In genomic region chr10:34526758-34527730, GRCh38 we compare ENCODE assay signal across 11 cellular contexts.
A peak's percentile ranks its signal among the peaks of the same experiment; 100 is the strongest.
DNase-seq lines count a peak whose midpoint lies in the region; FAIRE-seq and TF ChIP-seq lines count a peak whose summit lies in the region.
"Had no signal": no experiment of that assay in that cellular context is flagged by ENCODE, and none has a peak within 500 bp of the region (broad histone marks: within the 10 kb centered on the region; RNA-seq: fewer than 3 reads in every experiment).

No MANE protein-coding gene starts in this region.

- peak overlapping the region in 1 of 4 experiments; percentile 31; a peak in 1 of 8 replicates for H3K4me3 ChIP-seq in H1 (ENCODE audit: extremely low read depth in 1 of 4, insufficient read depth in 2 of 4, low read depth in 3 of 4, low read length in 4 of 4)
- no peak overlapping the region for H3K4me3 ChIP-seq in mesendoderm (ENCODE audit: low read length)

- H2BK5ac ChIP-seq in H1 (ENCODE audit: low read depth, low read length) = peak overlapping the region; percentile 71; the same call in 1 of the 2 replicates
- peak overlapping the region; percentile 24 for H2BK5ac ChIP-seq in mesendoderm (ENCODE audit: low read length)

- no peak overlapping the region for H2AFZ ChIP-seq in H1 (ENCODE audit: low read length)

- H4K8ac ChIP-seq in H1 (ENCODE audit: extremely low read depth, insufficient read depth, low read length) (no peak overlapping the region), mesendoderm (ENCODE audit: low read depth, low read length) (no peak overlapping the region)

- H2BK12ac ChIP-seq in H1 (ENCODE audit: low read depth, low read length) = peak overlapping the region; percentile 94

- WGBS in H1 (ENCODE audit: extremely low coverage in 1 of 2, insufficient coverage in 1 of 2, insufficient read length in 1 of 2, insufficient replicate concordance in 2 of 2, low coverage in 1 of 2, low lambda C conversion rate in 2 of 2, missing lambda C conversion rate in 1 of 2), 2 experiments = 79% methylated on average over 7 of the region's 7 CpGs; no CpG with 5 or more reads in 1 of the 2 experiments
- WGBS in mesendoderm (ENCODE audit: extremely low coverage, insufficient coverage, low lambda C conversion rate) = no CpG with 5 or more reads among the region's 7 CpGs

- H2BK20ac ChIP-seq in H1 (ENCODE audit: low read length) = peak overlapping the region; percentile 68

- no peak overlapping the region for H3K23ac ChIP-seq in H1 (ENCODE audit: insufficient read length)
- H3K23ac ChIP-seq in mesendoderm (ENCODE audit: low read length) = peak overlapping the region; percentile 48

- DNase-seq in COLO829 (ENCODE audit: low spot score) (peak; percentile 19), LoVo (ENCODE audit: low spot score) (peak; percentile 29), H1 (ENCODE audit: low read depth in 1 of 2, low spot score in 2 of 2) (peak in 1 of 2 experiments; percentile 59), mesendoderm (peak; percentile 99), NCI-H774 (lab: John Stamatoyannopoulos, UW) (no peak), SKM-1 treated with dmso at 0.1 percent for 144 hours (lab: John Stamatoyannopoulos, UW; ENCODE audit: unreplicated experiment) (no peak), NCI-H2107 (lab: John Stamatoyannopoulos, UW) (no peak)
- DNase-seq in activated T-cell treated with anti-CD3 and anti-CD28 coated beads, Interleukin-2, amount 50 U/mL, for 48 hours = no peak
- DNase-seq: cerebellar nuclear complex, NCI-H1694 treated with DMSO at 0.1 percent for 48 hours had no signal

- peaks cover 0 to 45% of the 10 kb centered on the region in 2 experiments; a peak in 3 of 4 replicates for H3K79me2 ChIP-seq in H1 (ENCODE audit: control insufficient read depth in 1 of 2, insufficient read depth in 2 of 2, low read length in 2 of 2)
- H3K79me2 ChIP-seq in mesendoderm (ENCODE audit: control insufficient read depth, insufficient read depth, low read length) = peaks cover 12% of the 10 kb centered on the region

- H3K56ac ChIP-seq in H1 (replicated peaks; ENCODE audit: insufficient read length, low read depth, low read length) (no peak overlapping the region), mesendoderm (ENCODE audit: low read length) (peak overlapping the region; percentile 83)

- no peak overlapping the region for H2BK120ac ChIP-seq in H1 (replicated peaks; ENCODE audit: low read depth, low read length)
- H2BK120ac ChIP-seq in mesendoderm (ENCODE audit: low read depth, low read length) = no peak overlapping the region

- H3K27me3 ChIP-seq in H1 (replicated peaks in 1 of 4; ENCODE audit: control insufficient read depth in 3 of 4, extremely low read depth in 1 of 4, insufficient read depth in 3 of 4, low read length in 3 of 4) = no peaks in the 10 kb centered on the region
- H3K27me3 ChIP-seq in mesendoderm (ENCODE audit: insufficient read depth, low read length, poor library complexity) = no peaks in the 10 kb centered on the region

- no peak for TF ChIP-seq POLR2A in H1 (IDR thresholded peaks at IDR 0.05; ENCODE audit: control extremely low read depth in 1 of 2, low read depth in 2 of 2, low read length in 2 of 2)

- CTCF ChIA-PET in H1 (lab: Charles Lee; ENCODE audit: partially characterized antibody) = interaction anchor here (0.6 to 5.4 kb wide), 6 partner anchors 51 to 384 kb away, joined by 3 to 57 read pairs (median 5); no protein-coding TSS in a partner anchor

- H3K79me1 ChIP-seq in H1 (ENCODE audit: low read depth, low read length) = no peaks in the 10 kb centered on the region
- peaks cover 8% of the 10 kb centered on the region for H3K79me1 ChIP-seq in mesendoderm (ENCODE audit: low read length)

- no peak overlapping the region for H3K9ac ChIP-seq in H1 (replicated peaks in 1 of 4; ENCODE audit: extremely low read depth in 1 of 4, low read depth in 3 of 4, low read length in 3 of 4)
- H3K9ac ChIP-seq in mesendoderm (ENCODE audit: low read length) = peak overlapping the region; percentile 11

- H3K9me3 ChIP-seq in H1 (ENCODE audit: insufficient read depth in 2 of 2, low read depth in 1 of 2, low read length in 1 of 2) = no peaks in the 10 kb centered on the region

- TF ChIP-seq CTCF in H1 (IDR thresholded peaks at IDR 0.05; ENCODE audit: control extremely low read depth in 1 of 3, insufficient read depth in 1 of 3, low read depth in 1 of 3, low read length in 3 of 3) = peak in 2 of 3 experiments; percentile 51 to 56; a peak in 3 of 4 replicates

- H4K5ac ChIP-seq in H1 (ENCODE audit: insufficient read length, low read depth, low read length) (peak overlapping the region; percentile 55), mesendoderm (ENCODE audit: low read length) (no peak overlapping the region)

- H3K4me1 ChIP-seq in H1 (replicated peaks in 1 of 4; ENCODE audit: control insufficient read depth in 3 of 4, insufficient read depth in 4 of 4, low read length in 3 of 4) = peaks cover 3 to 25% (median 18%) of the 10 kb centered on the region in 4 experiments; a peak in 6 of 7 replicates
- H3K4me1 ChIP-seq in mesendoderm (ENCODE audit: control insufficient read depth, low read depth, low read length) = peaks cover 15% of the 10 kb centered on the region

- H3K4ac ChIP-seq in H1 (replicated peaks; ENCODE audit: insufficient read length, low read depth, low read length) (no peak overlapping the region), mesendoderm (ENCODE audit: low read depth, low read length) (no peak overlapping the region)

- H3K36me3 ChIP-seq in H1 (ENCODE audit: control insufficient read depth in 2 of 4, insufficient read depth in 4 of 4, low read length in 3 of 4) (no peaks in the 10 kb centered on the region), mesendoderm (ENCODE audit: control insufficient read depth, insufficient read depth, low read length) (no peaks in the 10 kb centered on the region)

- POLR2A ChIA-PET in H1 (lab: Charles Lee; ENCODE audit: partially characterized antibody) = interaction anchor here (0.6 kb wide), 2 partner anchors 13 to 47 kb away, joined by 3 read pairs; no protein-coding TSS in a partner anchor

- H3K18ac ChIP-seq in H1 (ENCODE audit: extremely low read depth, low read length) = peak overlapping the region; percentile 53
- peak overlapping the region; percentile 46 for H3K18ac ChIP-seq in mesendoderm (ENCODE audit: low read length)

- H4K91ac ChIP-seq in H1 (replicated peaks; ENCODE audit: insufficient read length, low read length) = peak overlapping the region; percentile 22

- FAIRE-seq in H1 (lab: Jason Lieb, UNC) = peak; percentile 94
- FAIRE-seq: GM12891 had no signal

- H3K4me2 ChIP-seq in H1 (ENCODE audit: insufficient read depth in 1 of 2, low read depth in 2 of 2, low read length in 2 of 2) (peak overlapping the region; percentile 28 to 48; a peak in 3 of 4 replicates), mesendoderm (ENCODE audit: low read length) (no peak overlapping the region)

- no peaks in the 10 kb centered on the region for H4K20me1 ChIP-seq in H1 (replicated peaks in 1 of 2; ENCODE audit: control insufficient read depth in 1 of 2, insufficient read depth in 2 of 2, low read length in 2 of 2)

- no peaks in the 10 kb centered on the region for H3K23me2 ChIP-seq in H1 (ENCODE audit: low read depth, low read length)

- H3K27ac ChIP-seq in H1 (ENCODE audit: low read depth, low read length) (peak overlapping the region; percentile 66; the same call in 1 of the 2 replicates), mesendoderm (ENCODE audit: low read depth, low read length) (peak overlapping the region; percentile 41)

- TF ChIP-seq RAD21 in H1 (IDR thresholded peaks at IDR 0.05 in 1 of 2, conservative IDR thresholded peaks at IDR 0.05 in 1 of 2; ENCODE audit: low read depth in 2 of 2, low read length in 2 of 2) = peak; percentile 82 to 86

- peak in 1 of 2 experiments; percentile 70; a peak in 1 of 3 replicates for TF ChIP-seq EP300 in H1 (IDR thresholded peaks at IDR 0.05; ENCODE audit: borderline replicate concordance in 1 of 2, low read depth in 2 of 2, low read length in 2 of 2)

- H2AK5ac ChIP-seq in H1 (ENCODE audit: low read depth, low read length) = peak overlapping the region; percentile 70
- peak overlapping the region; percentile 50 for H2AK5ac ChIP-seq in mesendoderm (ENCODE audit: low read length)

- peak overlapping the region; percentile 61; the same call in 1 of the 2 replicates for H2BK15ac ChIP-seq in H1 (ENCODE audit: low read length)
- H2BK15ac ChIP-seq in mesendoderm (replicated peaks; ENCODE audit: low read depth) = no peak overlapping the region

- no peak overlapping the region for H3K14ac ChIP-seq in H1 (ENCODE audit: insufficient read length)

TF ChIP-seq in H1, 55 proteins besides CTCF, POLR2A, EP300 and RAD21 (continues in another document):
- peak; percentile 34; the same call in 1 of the 2 replicates for TF ChIP-seq CREB1 (IDR thresholded peaks at IDR 0.05)
- no peak for TF ChIP-seq E2F6 (IDR thresholded peaks at IDR 0.05)
- TF ChIP-seq RFX5 (IDR thresholded peaks at IDR 0.05; ENCODE audit: borderline replicate concordance, low read depth, low read length) = no peak
- no peak for TF ChIP-seq HDAC2 (IDR thresholded peaks at IDR 0.05; ENCODE audit: borderline replicate concordance in 1 of 2, low read depth in 2 of 2, low read length in 2 of 2)
- no peak for TF ChIP-seq TEAD4 (IDR thresholded peaks at IDR 0.05; ENCODE audit: low read depth, low read length)
- TF ChIP-seq SIRT6 (IDR thresholded peaks at IDR 0.05; ENCODE audit: low read length) = no peak
- no peak for TF ChIP-seq SUZ12 (IDR thresholded peaks at IDR 0.05; ENCODE audit: low read length)
- TF ChIP-seq CBX5 (IDR thresholded peaks at IDR 0.05; ENCODE audit: low read depth, low read length) = no peak
- TF ChIP-seq YY1 (IDR thresholded peaks at IDR 0.05; ENCODE audit: low read depth, low read length) = no peak
- TF ChIP-seq, protein P1, sequence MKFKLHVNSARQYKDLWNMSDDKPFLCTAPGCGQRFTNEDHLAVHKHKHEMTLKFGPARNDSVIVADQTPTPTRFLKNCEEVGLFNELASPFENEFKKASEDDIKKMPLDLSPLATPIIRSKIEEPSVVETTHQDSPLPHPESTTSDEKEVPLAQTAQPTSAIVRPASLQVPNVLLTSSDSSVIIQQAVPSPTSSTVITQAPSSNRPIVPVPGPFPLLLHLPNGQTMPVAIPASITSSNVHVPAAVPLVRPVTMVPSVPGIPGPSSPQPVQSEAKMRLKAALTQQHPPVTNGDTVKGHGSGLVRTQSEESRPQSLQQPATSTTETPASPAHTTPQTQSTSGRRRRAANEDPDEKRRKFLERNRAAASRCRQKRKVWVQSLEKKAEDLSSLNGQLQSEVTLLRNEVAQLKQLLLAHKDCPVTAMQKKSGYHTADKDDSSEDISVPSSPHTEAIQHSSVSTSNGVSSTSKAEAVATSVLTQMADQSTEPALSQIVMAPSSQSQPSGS (IDR thresholded peaks at IDR 0.05; ENCODE audit: low read length) = no peak

Comparison
In these comparisons a context has a peak if more than half of its experiments do, and no peak if none do; other contexts are left out.
1. DNase-seq: peak in COLO829 (single experiment), LoVo (single experiment) and mesendoderm (single experiment); none in NCI-H774 (single experiment), SKM-1 treated with dmso at 0.1 percent for 144 hours (single experiment), NCI-H2107 (single experiment) and activated T-cell treated with anti-CD3 and anti-CD28 coated beads, Interleukin-2, amount 50 U/mL, for 48 hours (0 of 2).